In genomic region chr12:1605129-1606020, GRCh38 we compare ENCODE assay signal across 1 cellular context.
TF ChIP-seq lines count a peak whose summit lies in the region.

No MANE protein-coding gene starts in this region.

TF ChIP-seq in K562, 482 proteins besides CTCF, POLR2A, EP300 and RAD21 (continued from another document and continues in another):
- TF ChIP-seq ZBTB34 (CRISPR knock-in tag; IDR thresholded peaks at IDR 0.05) (no peak), EP400 (IDR thresholded peaks at IDR 0.05) (no peak; the same call in 1 of the 2 replicates), AFF1 (IDR thresholded peaks at IDR 0.05; ENCODE audit: low read depth in 1 of 2, partially characterized antibody in 2 of 2) (no peak), HDAC3 (IDR thresholded peaks at IDR 0.05; ENCODE audit: borderline replicate concordance, partially characterized antibody) (no peak), SLC30A9 (CRISPR knock-in tag; IDR thresholded peaks at IDR 0.05) (no peak), HOMEZ (CRISPR knock-in tag; IDR thresholded peaks at IDR 0.05) (no peak), SP1 (CRISPR knock-in tag; IDR thresholded peaks at IDR 0.05) (0 out of 2 replicates have a peak, but pooled peaks have one; percentile 8), DMBX1 (CRISPR knock-in tag; IDR thresholded peaks at IDR 0.05; ENCODE audit: borderline replicate concordance) (no peak), MYC (IDR thresholded peaks at IDR 0.05; ENCODE audit: low read depth, low read length) (no peak; the same call in 1 of the 2 replicates), MYC (CRISPR knock-in tag; IDR thresholded peaks at IDR 0.05; ENCODE audit: borderline replicate concordance, low read depth) (no peak), RBFOX2 (IDR thresholded peaks at IDR 0.05; ENCODE audit: low read depth, low read length) (peak; percentile 46; the same call in 1 of the 2 replicates), ZNF174 (CRISPR knock-in tag; IDR thresholded peaks at IDR 0.05) (no peak), DDX20 (tag; IDR thresholded peaks at IDR 0.05; ENCODE audit: low read depth) (no peak), NR2F6 (CRISPR knock-in tag; IDR thresholded peaks at IDR 0.05) (no peak), KDM5B (IDR thresholded peaks at IDR 0.05; ENCODE audit: insufficient replicate concordance, low read depth, low read length) (no peak), ZNF583 (CRISPR knock-in tag; IDR thresholded peaks at IDR 0.05) (no peak), MYNN (IDR thresholded peaks at IDR 0.05) (peak; percentile 93), MYNN (CRISPR knock-in tag; IDR thresholded peaks at IDR 0.05) (no peak), ZNF354B (CRISPR knock-in tag; IDR thresholded peaks at IDR 0.05) (no peak), CREM (IDR thresholded peaks at IDR 0.05; ENCODE audit: low read depth) (no peak), ZC3H11A (IDR thresholded peaks at IDR 0.05; ENCODE audit: low read depth, low read length) (no peak), POLR2AphosphoS2 (IDR thresholded peaks at IDR 0.05; ENCODE audit: low read length) (no peak), CCNT2 (IDR thresholded peaks at IDR 0.05; ENCODE audit: borderline replicate concordance, extremely low read depth, insufficient read length, low read depth, low read length) (no peak), HNRNPUL1 (IDR thresholded peaks at IDR 0.05; ENCODE audit: low read length) (no peak), E2F6 (IDR thresholded peaks at IDR 0.05; ENCODE audit: borderline replicate concordance in 1 of 2, extremely low read depth in 1 of 2, insufficient read depth in 1 of 2, insufficient read length in 1 of 2, low read depth in 1 of 2, low read length in 1 of 2, poor library complexity in 1 of 2, severe bottlenecking in 1 of 2) (no peak), CUX1 (CRISPR knock-in tag; IDR thresholded peaks at IDR 0.05) (no peak), PYGO2 (tag; IDR thresholded peaks at IDR 0.05) (no peak), BCL6 (CRISPR knock-in tag; IDR thresholded peaks at IDR 0.05) (no peak), ZNF282 (CRISPR knock-in tag; IDR thresholded peaks at IDR 0.05) (no peak), BRD9 (IDR thresholded peaks at IDR 0.05; ENCODE audit: low read depth, partially characterized antibody) (peak; percentile 86), ETV6 (IDR thresholded peaks at IDR 0.05; ENCODE audit: borderline replicate concordance in 1 of 2, low read depth in 2 of 2, low read length in 1 of 2) (no peak), ETV6 (CRISPR knock-in tag; IDR thresholded peaks at IDR 0.05; ENCODE audit: borderline replicate concordance) (no peak), CBX8 (IDR thresholded peaks at IDR 0.05; ENCODE audit: borderline replicate concordance, extremely low read depth, low read depth, low read length, poor library complexity, severe bottlenecking) (no peak)
- TF ChIP-seq, protein P1, sequence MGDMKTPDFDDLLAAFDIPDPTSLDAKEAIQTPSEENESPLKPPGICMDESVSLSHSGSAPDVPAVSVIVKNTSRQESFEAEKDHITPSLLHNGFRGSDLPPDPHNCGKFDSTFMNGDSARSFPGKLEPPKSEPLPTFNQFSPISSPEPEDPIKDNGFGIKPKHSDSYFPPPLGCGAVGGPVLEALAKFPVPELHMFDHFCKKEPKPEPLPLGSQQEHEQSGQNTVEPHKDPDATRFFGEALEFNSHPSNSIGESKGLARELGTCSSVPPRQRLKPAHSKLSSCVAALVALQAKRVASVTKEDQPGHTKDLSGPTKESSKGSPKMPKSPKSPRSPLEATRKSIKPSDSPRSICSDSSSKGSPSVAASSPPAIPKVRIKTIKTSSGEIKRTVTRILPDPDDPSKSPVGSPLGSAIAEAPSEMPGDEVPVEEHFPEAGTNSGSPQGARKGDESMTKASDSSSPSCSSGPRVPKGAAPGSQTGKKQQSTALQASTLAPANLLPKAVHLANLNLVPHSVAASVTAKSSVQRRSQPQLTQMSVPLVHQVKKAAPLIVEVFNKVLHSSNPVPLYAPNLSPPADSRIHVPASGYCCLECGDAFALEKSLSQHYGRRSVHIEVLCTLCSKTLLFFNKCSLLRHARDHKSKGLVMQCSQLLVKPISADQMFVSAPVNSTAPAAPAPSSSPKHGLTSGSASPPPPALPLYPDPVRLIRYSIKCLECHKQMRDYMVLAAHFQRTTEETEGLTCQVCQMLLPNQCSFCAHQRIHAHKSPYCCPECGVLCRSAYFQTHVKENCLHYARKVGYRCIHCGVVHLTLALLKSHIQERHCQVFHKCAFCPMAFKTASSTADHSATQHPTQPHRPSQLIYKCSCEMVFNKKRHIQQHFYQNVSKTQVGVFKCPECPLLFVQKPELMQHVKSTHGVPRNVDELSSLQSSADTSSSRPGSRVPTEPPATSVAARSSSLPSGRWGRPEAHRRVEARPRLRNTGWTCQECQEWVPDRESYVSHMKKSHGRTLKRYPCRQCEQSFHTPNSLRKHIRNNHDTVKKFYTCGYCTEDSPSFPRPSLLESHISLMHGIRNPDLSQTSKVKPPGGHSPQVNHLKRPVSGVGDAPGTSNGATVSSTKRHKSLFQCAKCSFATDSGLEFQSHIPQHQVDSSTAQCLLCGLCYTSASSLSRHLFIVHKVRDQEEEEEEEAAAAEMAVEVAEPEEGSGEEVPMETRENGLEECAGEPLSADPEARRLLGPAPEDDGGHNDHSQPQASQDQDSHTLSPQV (IDR thresholded peaks at IDR 0.05) = 0 out of 2 replicates have a peak, but pooled peaks have one; percentile 49
- TF ChIP-seq, protein P2, sequence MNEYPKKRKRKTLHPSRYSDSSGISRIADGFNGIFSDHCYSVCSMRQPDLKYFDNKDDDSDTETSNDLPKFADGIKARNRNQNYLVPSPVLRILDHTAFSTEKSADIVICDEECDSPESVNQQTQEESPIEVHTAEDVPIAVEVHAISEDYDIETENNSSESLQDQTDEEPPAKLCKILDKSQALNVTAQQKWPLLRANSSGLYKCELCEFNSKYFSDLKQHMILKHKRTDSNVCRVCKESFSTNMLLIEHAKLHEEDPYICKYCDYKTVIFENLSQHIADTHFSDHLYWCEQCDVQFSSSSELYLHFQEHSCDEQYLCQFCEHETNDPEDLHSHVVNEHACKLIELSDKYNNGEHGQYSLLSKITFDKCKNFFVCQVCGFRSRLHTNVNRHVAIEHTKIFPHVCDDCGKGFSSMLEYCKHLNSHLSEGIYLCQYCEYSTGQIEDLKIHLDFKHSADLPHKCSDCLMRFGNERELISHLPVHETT (CRISPR knock-in tag; conservative IDR thresholded peaks at IDR 0.05 in 1 of 2, IDR thresholded peaks at IDR 0.05 in 1 of 2) = peak in 1 of 2 experiments; percentile 60; a peak in 1 of 4 replicates
- TF ChIP-seq, protein P3, sequence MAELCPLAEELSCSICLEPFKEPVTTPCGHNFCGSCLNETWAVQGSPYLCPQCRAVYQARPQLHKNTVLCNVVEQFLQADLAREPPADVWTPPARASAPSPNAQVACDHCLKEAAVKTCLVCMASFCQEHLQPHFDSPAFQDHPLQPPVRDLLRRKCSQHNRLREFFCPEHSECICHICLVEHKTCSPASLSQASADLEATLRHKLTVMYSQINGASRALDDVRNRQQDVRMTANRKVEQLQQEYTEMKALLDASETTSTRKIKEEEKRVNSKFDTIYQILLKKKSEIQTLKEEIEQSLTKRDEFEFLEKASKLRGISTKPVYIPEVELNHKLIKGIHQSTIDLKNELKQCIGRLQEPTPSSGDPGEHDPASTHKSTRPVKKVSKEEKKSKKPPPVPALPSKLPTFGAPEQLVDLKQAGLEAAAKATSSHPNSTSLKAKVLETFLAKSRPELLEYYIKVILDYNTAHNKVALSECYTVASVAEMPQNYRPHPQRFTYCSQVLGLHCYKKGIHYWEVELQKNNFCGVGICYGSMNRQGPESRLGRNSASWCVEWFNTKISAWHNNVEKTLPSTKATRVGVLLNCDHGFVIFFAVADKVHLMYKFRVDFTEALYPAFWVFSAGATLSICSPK (IDR thresholded peaks at IDR 0.05; ENCODE audit: borderline replicate concordance) = no peak
- TF ChIP-seq, protein P4, sequence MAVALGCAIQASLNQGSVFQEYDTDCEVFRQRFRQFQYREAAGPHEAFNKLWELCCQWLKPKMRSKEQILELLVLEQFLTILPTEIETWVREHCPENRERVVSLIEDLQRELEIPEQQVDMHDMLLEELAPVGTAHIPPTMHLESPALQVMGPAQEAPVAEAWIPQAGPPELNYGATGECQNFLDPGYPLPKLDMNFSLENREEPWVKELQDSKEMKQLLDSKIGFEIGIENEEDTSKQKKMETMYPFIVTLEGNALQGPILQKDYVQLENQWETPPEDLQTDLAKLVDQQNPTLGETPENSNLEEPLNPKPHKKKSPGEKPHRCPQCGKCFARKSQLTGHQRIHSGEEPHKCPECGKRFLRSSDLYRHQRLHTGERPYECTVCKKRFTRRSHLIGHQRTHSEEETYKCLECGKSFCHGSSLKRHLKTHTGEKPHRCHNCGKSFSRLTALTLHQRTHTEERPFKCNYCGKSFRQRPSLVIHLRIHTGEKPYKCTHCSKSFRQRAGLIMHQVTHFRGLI (CRISPR knock-in tag; IDR thresholded peaks at IDR 0.05) = no peak
